In the genomic region with DNA sequence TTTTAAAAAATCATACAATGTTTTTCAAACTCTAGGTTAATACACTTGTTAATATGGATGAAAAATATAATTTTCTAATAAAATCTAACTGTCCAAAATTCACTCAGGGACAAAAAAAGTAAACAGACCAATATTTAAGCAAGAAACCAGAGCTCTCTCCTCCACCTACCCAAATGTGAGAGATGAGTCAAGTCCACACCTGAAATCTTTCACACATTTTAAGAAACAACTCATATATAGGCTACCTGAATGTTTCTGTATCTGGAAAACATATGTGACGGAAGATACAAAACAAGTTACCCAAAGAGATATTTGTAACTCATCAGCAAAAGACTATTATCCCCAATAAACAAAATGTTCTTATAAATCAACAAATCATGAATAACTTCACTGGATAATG, we compare ENCODE assay signal across 23 cellular contexts. TPM values are rescaled to one million over a fixed set of nuclear protein-coding genes. Genes with fewer than 3 reads are reported as not detected.
DNase-seq lines count a peak whose midpoint lies in the region; ATAC-seq, FAIRE-seq and TF ChIP-seq lines count a peak whose summit lies in the region.
"Had no signal": no experiment of that assay in that cellular context is flagged by ENCODE, and none has a peak within 500 bp of the region (broad histone marks: within the 10 kb centered on the region; RNA-seq: fewer than 3 reads in every experiment).

No MANE protein-coding gene starts in this region.

- POLR2A ChIA-PET in GM12878 (lab: Charles Lee) = interaction anchor here (0.9 to 1.2 kb wide), 2 partner anchors 15 to 20 kb away, joined by 3 read pairs; partner anchors contain the start of gene ZNF516

- CTCF ChIA-PET in GM12878 (lab: Yijun Ruan, JAX) = interaction anchor here (1.0 to 1.5 kb wide), 5 partner anchors 10 to 80 kb away, joined by 3 to 5 read pairs (median 4); no protein-coding TSS in a partner anchor

- no peak overlapping the region for H3K9ac ChIP-seq in GM12878 (ENCODE audit: control insufficient read depth, insufficient read depth, low read length)

- TF ChIP-seq POLR2A in GM12878 (IDR thresholded peaks at IDR 0.05; ENCODE audit: low read depth, low read length) (no peak), gastrocnemius medialis (IDR thresholded peaks at IDR 0.05) (no peak), Peyer's patch (IDR thresholded peaks at IDR 0.05) (no peak)

- H3K27ac ChIP-seq in GM23338 (ENCODE audit: low read depth) = no peak overlapping the region
- peak overlapping the region; percentile 53 for H3K27ac ChIP-seq in GM12878 (ENCODE audit: control insufficient read depth, insufficient read depth)
- peak overlapping the region; percentile 14 to 79 (median 68) for H3K27ac ChIP-seq in gastrocnemius medialis
- H3K27ac ChIP-seq in Peyer's patch = no peak overlapping the region
- H3K27ac ChIP-seq: C4-2B, SJCRH30 had no signal

- H3K27ac Mint-ChIP-seq in CD14-positive monocyte (peak overlapping the region in 6 of 7 donors; percentile 66 to 90 (median 80)), GM23338 (0 out of 2 replicates have a peak overlapping the region, but pooled peaks have one; percentile 27)
- H3K27ac Mint-ChIP-seq: activated naive CD4-positive, alpha-beta T cell treated with anti-CD3 and anti-CD28 coated beads, Interleukin-2, amount 50 U/mL, for 72 hours had no signal

- H3K4me2 ChIP-seq in GM23338 (no peak overlapping the region), GM12878 (ENCODE audit: control insufficient read depth, insufficient read depth) (peak overlapping the region; percentile 46)

- SMC1A ChIA-PET in GM12878 (lab: Charles Lee; ENCODE audit: uncharacterized antibody, unreplicated experiment) = interaction anchor here (0.8 to 2.5 kb wide), 9 partner anchors 10 to 77 kb away, joined by 3 to 11 read pairs (median 6); no protein-coding TSS in a partner anchor

- in situ Hi-C loops in GM12878 (cut with MboI) = loop anchor here (10.0 kb wide), 1 partner anchor 650 kb away; no protein-coding TSS in a partner anchor
- in situ Hi-C loops in gastrocnemius medialis (cut with MboI; ENCODE audit: low sequenced_read_pairs in 4 of 4) = no loop called here

- H3K9me3 Mint-ChIP-seq in CD14-positive monocyte (no peaks in the 10 kb centered on the region), GM23338 (no peaks in the 10 kb centered on the region)
- H3K9me3 Mint-ChIP-seq: activated naive CD4-positive, alpha-beta T cell treated with anti-CD3 and anti-CD28 coated beads, Interleukin-2, amount 50 U/mL, for 72 hours; stimulated activated naive CD8-positive, alpha-beta T cell treated with anti-CD3 and anti-CD28 coated beads, Interleukin-15, amount 100 ng/mL, for 72 hours; type B pancreatic cell had no signal

- H3K9me3 ChIP-seq in GM12878 (replicated peaks; ENCODE audit: control insufficient read depth, insufficient read depth, low read length) = no peaks in the 10 kb centered on the region
- no peaks in the 10 kb centered on the region for H3K9me3 ChIP-seq in gastrocnemius medialis
- no peaks in the 10 kb centered on the region for H3K9me3 ChIP-seq in Peyer's patch
- H3K9me3 ChIP-seq: gastroesophageal sphincter, SJCRH30 had no signal

- BruUV-seq in GM12878 (replicated peaks; lab: Mats Ljungman, UMichigan) = no TSS peak

- H3K36me3 Mint-ChIP-seq in CD14-positive monocyte (peaks cover 11 to 14% of the 10 kb centered on the region in 2 donors), GM23338 (ENCODE audit: low read depth) (no peaks in the 10 kb centered on the region)
- H3K36me3 Mint-ChIP-seq: activated naive CD4-positive, alpha-beta T cell treated with anti-CD3 and anti-CD28 coated beads, Interleukin-2, amount 50 U/mL, for 72 hours had no signal

- WGBS in GM12878 (ENCODE audit: insufficient coverage, insufficient replicate concordance, low lambda C conversion rate, missing lambda C conversion rate) = 0% methylated on average over 1 of the region's 1 CpG

- H3K27me3 Mint-ChIP-seq in CD14-positive monocyte (ENCODE audit: low read depth in 3 of 3) = no peaks in the 10 kb centered on the region
- peaks cover 9% of the 10 kb centered on the region for H3K27me3 Mint-ChIP-seq in GM23338 (ENCODE audit: insufficient read depth, low read depth, poor library complexity)
- H3K27me3 Mint-ChIP-seq: stimulated activated naive CD8-positive, alpha-beta T cell treated with anti-CD3 and anti-CD28 coated beads, Interleukin-15, amount 100 ng/mL, for 72 hours; type B pancreatic cell had no signal

- RAD21 ChIA-PET in GM12878 (lab: Charles Lee; ENCODE audit: unreplicated experiment) = interaction anchor here (1.0 to 1.6 kb wide), 5 partner anchors 10 to 76 kb away, joined by 3 to 6 read pairs (median 4); no protein-coding TSS in a partner anchor

- TF ChIP-seq CTCF in CD14-positive monocyte (IDR thresholded peaks at IDR 0.05) = no peak
- TF ChIP-seq CTCF in GM23338 (conservative IDR thresholded peaks at IDR 0.05; ENCODE audit: low read depth in 2 of 2) = no peak
- TF ChIP-seq CTCF in GM12878 (IDR thresholded peaks at IDR 0.05 in 2 of 3, conservative IDR thresholded peaks at IDR 0.05 in 1 of 3; ENCODE audit: control insufficient read depth in 2 of 3, extremely low read depth in 1 of 3, insufficient read depth in 1 of 3, low read depth in 3 of 3, low read length in 3 of 3) = no peak
- no peak for TF ChIP-seq CTCF in gastrocnemius medialis (IDR thresholded peaks at IDR 0.05 in 4 of 5, conservative IDR thresholded peaks at IDR 0.05 in 1 of 5)
- TF ChIP-seq CTCF in Peyer's patch (IDR thresholded peaks at IDR 0.05) = no peak

- H3K36me3 ChIP-seq in GM23338 (ENCODE audit: insufficient read depth) = no peaks in the 10 kb centered on the region
- peaks cover 0 to 5% of the 10 kb centered on the region in 2 experiments; a peak in 2 of 4 replicates for H3K36me3 ChIP-seq in GM12878 (ENCODE audit: control insufficient read depth in 2 of 2, insufficient read depth in 2 of 2, low read length in 1 of 2)
- H3K36me3 ChIP-seq in gastrocnemius medialis = no peaks in the 10 kb centered on the region
- no peaks in the 10 kb centered on the region for H3K36me3 ChIP-seq in Peyer's patch
- H3K36me3 ChIP-seq: gastroesophageal sphincter, SJCRH30 had no signal

- no peak for TF ChIP-seq RAD21 in GM12878 (IDR thresholded peaks at IDR 0.05; ENCODE audit: insufficient read depth, low read depth, low read length)

- H3K79me2 ChIP-seq in GM23338 (replicated peaks; ENCODE audit: insufficient read depth) = peaks cover 38% of the 10 kb centered on the region
- peaks cover 86% of the 10 kb centered on the region for H3K79me2 ChIP-seq in GM12878 (ENCODE audit: control insufficient read depth, insufficient read depth, low read length)

- ATAC-seq in GM23338 = no peak
- peak; percentile 33 for ATAC-seq in GM12878
- no peak for ATAC-seq in gastrocnemius medialis
- ATAC-seq: gastroesophageal sphincter; PC-3; stimulated activated naive CD8-positive, alpha-beta T cell treated with anti-CD3 and anti-CD28 coated beads, Interleukin-15, amount 100 ng/mL, for 72 hours had no signal

- no peaks in the 10 kb centered on the region for H3F3A ChIP-seq in GM23338 (replicated peaks; ENCODE audit: low read depth)

- H3K4me1 ChIP-seq in GM23338 (ENCODE audit: insufficient read depth) = peaks cover 6% of the 10 kb centered on the region
- H3K4me1 ChIP-seq in GM12878 (ENCODE audit: control insufficient read depth, insufficient read depth, low read length) = peaks cover 24% of the 10 kb centered on the region
- H3K4me1 ChIP-seq in gastrocnemius medialis = peaks cover 51 to 60% of the 10 kb centered on the region in 2 donors
- H3K4me1 ChIP-seq in Peyer's patch = peaks cover 0 to 30% (median 0%) of the 10 kb centered on the region in 4 donors
- H3K4me1 ChIP-seq: SJCRH30 had no signal

- H4K20me1 ChIP-seq in GM23338 (replicated peaks; ENCODE audit: insufficient read depth) = no peaks in the 10 kb centered on the region
- H4K20me1 ChIP-seq in GM12878 (ENCODE audit: control insufficient read depth, insufficient read depth) = no peaks in the 10 kb centered on the region; the same call in 1 of the 2 replicates

- no peak for TF ChIP-seq EP300 in GM12878 (IDR thresholded peaks at IDR 0.05; ENCODE audit: borderline replicate concordance in 1 of 2, control insufficient read depth in 1 of 2, low read depth in 2 of 2, low read length in 2 of 2)

- H3K4me1 Mint-ChIP-seq in CD14-positive monocyte (peaks cover 93% of the 10 kb centered on the region), GM23338 (peaks cover 18% of the 10 kb centered on the region)

- no peak overlapping the region for H3K4me3 Mint-ChIP-seq in CD14-positive monocyte
- H3K4me3 Mint-ChIP-seq in GM23338 = no peak overlapping the region
- H3K4me3 Mint-ChIP-seq: type B pancreatic cell had no signal

- H3K27me3 ChIP-seq in GM23338 (ENCODE audit: insufficient read depth) = no peaks in the 10 kb centered on the region
- H3K27me3 ChIP-seq in GM12878 (replicated peaks in 1 of 2; ENCODE audit: control insufficient read depth in 2 of 2, insufficient read depth in 2 of 2, low read length in 1 of 2) = no peaks in the 10 kb centered on the region
- H3K27me3 ChIP-seq in gastrocnemius medialis = no peaks in the 10 kb centered on the region
- H3K27me3 ChIP-seq in Peyer's patch = no peaks in the 10 kb centered on the region
- H3K27me3 ChIP-seq: gastroesophageal sphincter, SJCRH30 had no signal

- no peaks in the 10 kb centered on the region for H3K9me2 ChIP-seq in GM23338 (ENCODE audit: insufficient read depth)

- H2AFZ ChIP-seq in GM23338 (no peak overlapping the region), GM12878 (ENCODE audit: control insufficient read depth, low read depth, low read length) (no peak overlapping the region)

- DNase-seq in CD14-positive monocyte (ENCODE audit: low spot score) (no peak), GM23338 (ENCODE audit: low spot score) (no peak), GM12878 (ENCODE audit: low read depth, low spot score) (no peak), gastrocnemius medialis (no peak), Peyer's patch (no peak), islet precursor cell (no peak), 8988T (no peak), NCI-H526 treated with DMSO at 0.1 percent for 48 hours (lab: John Stamatoyannopoulos, UW) (no peak)
- DNase-seq: activated CD4-positive, alpha-beta T cell treated with anti-CD3 and anti-CD28 coated beads for 4 hours; activated T-cell treated with anti-CD3 and anti-CD28 coated beads, Interleukin-2, amount 50 U/mL, for 48 hours; HCEC 1CT; NCI-H1092; NCI-H2029; NCI-H345; PC-3; SJCRH30; stimulated activated naive CD8-positive, alpha-beta T cell treated with anti-CD3 and anti-CD28 coated beads, Interleukin-15, amount 100 ng/mL, for 72 hours; T-helper 2 cell had no signal

- peak; percentile 7 for FAIRE-seq in GM12878 (lab: Jason Lieb, UNC)

- intact Hi-C loops in CD14-positive monocyte (cut with micrococcal nuclease) = loop anchor here (2.0 to 5.0 kb wide), 2 partner anchors 20 to 73 kb away; partner anchors contain the start of gene ZNF516 (in 1 of the 2)
- intact Hi-C loops in GM12878 (cut with micrococcal nuclease; ENCODE audit: unreplicated experiment) = no loop called here
- intact Hi-C loops in gastrocnemius medialis (cut with DNase I; ENCODE audit: low total_unique reads) = loop anchor here (5.0 kb wide), 1 partner anchor 78 kb away; no protein-coding TSS in a partner anchor

- H3K4me3 ChIP-seq in GM23338 (no peak overlapping the region), GM12878 (no peak overlapping the region), gastrocnemius medialis (peak overlapping the region; percentile 29 to 52 (median 34)), Peyer's patch (no peak overlapping the region)
- H3K4me3 ChIP-seq: gastroesophageal sphincter, lung, SJCRH30 had no signal

RNA-seq across cellular contexts. Expression of gene ZNF516, which starts 20.2 kb away (rescaled TPM):
- polyA plus RNA-seq in CD14-positive monocyte (1 to 10 TPM; 5.0 to 8.6 TPM), GM23338 (2016; fragmentation: Nextera tagmentation; extraction: Ambion mirVana) (11.9 and 12.2 TPM in 2 replicates), GM12878 (2011; rRNA removed) (8.7 and 9.0 TPM in 2 replicates), GM12878 (2014; fragmentation: Illumina TruSeq; extraction: Trizol) (3.9 and 4.7 TPM in 2 replicates), GM12878 (2014; fragmentation: Nextera tagmentation; extraction: Ambion mirVana) (1 to 10 TPM; 2.0 to 4.2 TPM), GM12878 (2014; rRNA removed) (9.8 and 10.4 TPM in 2 replicates), GM12878 (2016; fragmentation: Nextera tagmentation; extraction: Ambion mirVana) (1 to 10 TPM; 8.2 to 8.3 TPM)
- total RNA-seq in GM23338 (2014; rRNA removed; shearing (Covaris generic)) = 13.5 and 24.2 TPM in 2 replicates
- total RNA-seq in GM12878 (2013; cell fraction: nucleolus; rRNA removed) = 64.3 and 64.4 TPM in 2 replicates
- total RNA-seq in GM12878 (2014; rRNA removed) (9.5 and 12.1 TPM in 2 replicates), GM12878 (2014; rRNA removed; fragmentation: Illumina TruSeq; extraction: Trizol) (6.8 and 6.9 TPM in 2 replicates), GM12878 (2021) (23.8 and 32.0 TPM in 2 replicates), gastrocnemius medialis (10 to 100 TPM in 3 of 4 donors, 1 to 10 TPM in 1; 8.4 to 19.3 (median 12.4) TPM), Peyer's patch (10 to 100 TPM; 19.8 to 39.6 (median 25.7) TPM)
- polyA plus RNA-seq in GM12878 (2011; ENCODE audit: low read depth) = 7.3 TPM
- polyA plus RNA-seq in GM12878 (2011; cell fraction: cytosol; rRNA removed) = 5.5 and 6.0 TPM in 2 replicates
- polyA plus RNA-seq in GM12878 (2011; cell fraction: nucleus; rRNA removed) = 21.3 and 23.9 TPM in 2 replicates
- polyA plus RNA-seq in GM12878 (2012) = 11.5 and 14.1 TPM in 2 replicates
- polyA minus RNA-seq in GM12878 (2011; rRNA and poly(A)+ RNA removed) = 6.5 and 11.3 TPM in 2 replicates
- 6.0 and 11.0 TPM in 2 replicates for polyA minus RNA-seq in GM12878 (2011; cell fraction: cytosol; rRNA and poly(A)+ RNA removed)
- polyA minus RNA-seq in GM12878 (2011; cell fraction: nucleus; rRNA and poly(A)+ RNA removed) = 22.1 and 30.9 TPM in 2 replicates

Comparison
In these comparisons a context has a peak if more than half of its experiments do, and no peak if none do; other contexts are left out.
1. H3K27ac ChIP-seq: peak in GM12878 (single experiment) and gastrocnemius medialis (4 of 4); none in GM23338 (single experiment) and Peyer's patch (0 of 4).
2. H3K4me3 ChIP-seq: peak in gastrocnemius medialis (4 of 4); none in GM23338 (single experiment), GM12878 (single experiment) and Peyer's patch (0 of 4).